Comparison of ENCODE assay signal across 19 cellular contexts in genomic region chr1:2595261-2595811, GRCh38. TPM values are rescaled to one million over a fixed set of nuclear protein-coding genes. Genes with fewer than 3 reads are reported as not detected.
DNase-seq lines count a peak whose midpoint lies in the region; ATAC-seq and TF ChIP-seq lines count a peak whose summit lies in the region.
"Had no signal": no experiment of that assay in that cellular context is flagged by ENCODE, and none has a peak within 500 bp of the region (broad histone marks: within the 10 kb centered on the region; RNA-seq: fewer than 3 reads in every experiment).

No MANE protein-coding gene starts in this region.

- no peaks in the 10 kb centered on the region for H3K27me3 ChIP-seq in lower lobe of right lung (ENCODE audit: low read depth)

- no peak for TF ChIP-seq CTCF in natural killer cell (IDR thresholded peaks at IDR 0.05)
- TF ChIP-seq CTCF in lower lobe of right lung (IDR thresholded peaks at IDR 0.05) = no peak

- no peaks in the 10 kb centered on the region for H3K9me3 ChIP-seq in lower lobe of right lung

- CTCF ChIA-PET in activated CD4-positive, alpha-beta T cell treated with anti-CD3 and anti-CD28 coated beads for 36 hours (lab: Charles Lee) = no interaction called here

- H3K4me1 Mint-ChIP-seq in activated CD4-positive, alpha-beta T cell treated with anti-CD3 and anti-CD28 coated beads for 36 hours = peaks cover 3% of the 10 kb centered on the region
- peaks cover 0 to 10% of the 10 kb centered on the region in 2 donors for H3K4me1 Mint-ChIP-seq in natural killer cell treated with Interleukin-12 subunit alpha and Interleukin-12 subunit beta and Interleukin-15 and Interleukin-18, amount 100 ng/mL, for 72 hours (ENCODE audit: low read depth in 2 of 2)
- peaks cover 0 to 13% of the 10 kb centered on the region in 2 donors for H3K4me1 Mint-ChIP-seq in natural killer cell

- intact Hi-C loops in activated CD4-positive, alpha-beta T cell treated with anti-CD3 and anti-CD28 coated beads for 36 hours (cut with DNase I, micrococcal nuclease) = no loop called here
- intact Hi-C loops in natural killer cell (cut with micrococcal nuclease) = no loop called here
- intact Hi-C loops in lower lobe of right lung (cut with DNase I) = no loop called here

- POLR2A ChIA-PET in activated CD4-positive, alpha-beta T cell treated with anti-CD3 and anti-CD28 coated beads for 36 hours (lab: Charles Lee) = no interaction called here

- ATAC-seq in activated CD4-positive, alpha-beta T cell treated with anti-CD3 and anti-CD28 coated beads for 36 hours = no peak
- ATAC-seq in natural killer cell treated with Interleukin-12 subunit alpha and Interleukin-12 subunit beta and Interleukin-15 and Interleukin-18, amount 100 ng/mL, for 72 hours = no peak
- ATAC-seq in natural killer cell (no peak), lower lobe of right lung (peak in 1 of 2 donors; percentile 6), HG02938 (IDR thresholded peaks at IDR 0.05; ENCODE audit: unreplicated experiment) (no peak), GM21367 (IDR thresholded peaks at IDR 0.05; ENCODE audit: unreplicated experiment) (no peak)
- no peak for ATAC-seq in stimulated activated naive CD8-positive, alpha-beta T cell treated with anti-CD3 and anti-CD28 coated beads, Interleukin-15, Interleukin-2, amounts not matched to agents 100 U/mL and 50 U/mL, for 24 hours
- ATAC-seq: HCT116, Panc1 had no signal

- H3K4me3 Mint-ChIP-seq in activated CD4-positive, alpha-beta T cell treated with anti-CD3 and anti-CD28 coated beads for 36 hours = no peak overlapping the region
- no peak overlapping the region for H3K4me3 Mint-ChIP-seq in natural killer cell treated with Interleukin-12 subunit alpha and Interleukin-12 subunit beta and Interleukin-15 and Interleukin-18, amount 100 ng/mL, for 72 hours
- H3K4me3 Mint-ChIP-seq in natural killer cell = no peak overlapping the region
- H3K4me3 Mint-ChIP-seq: IgD-negative memory B cell had no signal

- H3K36me3 Mint-ChIP-seq in activated CD4-positive, alpha-beta T cell treated with anti-CD3 and anti-CD28 coated beads for 36 hours (ENCODE audit: low read depth) = no peaks in the 10 kb centered on the region
- no peaks in the 10 kb centered on the region for H3K36me3 Mint-ChIP-seq in natural killer cell treated with Interleukin-12 subunit alpha and Interleukin-12 subunit beta and Interleukin-15 and Interleukin-18, amount 100 ng/mL, for 72 hours
- H3K36me3 Mint-ChIP-seq in natural killer cell = no peaks in the 10 kb centered on the region

- H3K27me3 Mint-ChIP-seq in activated CD4-positive, alpha-beta T cell treated with anti-CD3 and anti-CD28 coated beads for 36 hours = no peaks in the 10 kb centered on the region
- H3K27me3 Mint-ChIP-seq in natural killer cell treated with Interleukin-12 subunit alpha and Interleukin-12 subunit beta and Interleukin-15 and Interleukin-18, amount 100 ng/mL, for 72 hours = no peaks in the 10 kb centered on the region
- H3K27me3 Mint-ChIP-seq in natural killer cell (ENCODE audit: low read depth in 2 of 2) = peaks cover 4 to 8% of the 10 kb centered on the region in 2 donors

- H3K36me3 ChIP-seq in lower lobe of right lung = no peaks in the 10 kb centered on the region

- H3K27ac Mint-ChIP-seq in activated CD4-positive, alpha-beta T cell treated with anti-CD3 and anti-CD28 coated beads for 36 hours = no peak overlapping the region
- H3K27ac Mint-ChIP-seq in natural killer cell treated with Interleukin-12 subunit alpha and Interleukin-12 subunit beta and Interleukin-15 and Interleukin-18, amount 100 ng/mL, for 72 hours = no peak overlapping the region
- no peak overlapping the region for H3K27ac Mint-ChIP-seq in natural killer cell
- H3K27ac Mint-ChIP-seq: IgD-negative memory B cell had no signal

- peak; percentile 2 for DNase-seq in activated CD4-positive, alpha-beta T cell treated with anti-CD3 and anti-CD28 coated beads for 36 hours
- DNase-seq in activated CD4-positive, alpha-beta T cell treated with anti-CD3 and anti-CD28 coated beads, Interleukin-2, amount 50 U/mL, for 48 hours = no peak
- peak; percentile 59 for DNase-seq in natural killer cell treated with Interleukin-12 subunit alpha and Interleukin-12 subunit beta and Interleukin-15 and Interleukin-18, amount 100 ng/mL, for 72 hours (ENCODE audit: low spot score)
- DNase-seq in natural killer cell (no peak), lower lobe of right lung (peak; percentile 43)
- DNase-seq in stimulated activated naive CD8-positive, alpha-beta T cell treated with anti-CD3 and anti-CD28 coated beads, Interleukin-15, Interleukin-2, amounts not matched to agents 100 U/mL and 50 U/mL, for 24 hours = no peak
- DNase-seq: C1 segment of cervical spinal cord, COR-L47, NCI-H1417, NCI-H1930, NCI-H2171, NCI-H510A had no signal

- H3K4me1 ChIP-seq in lower lobe of right lung = peaks cover 21% of the 10 kb centered on the region

- no peak overlapping the region for H3K27ac ChIP-seq in lower lobe of right lung

- no peak overlapping the region for H3K4me3 ChIP-seq in lower lobe of right lung

- H3K9me3 Mint-ChIP-seq in activated CD4-positive, alpha-beta T cell treated with anti-CD3 and anti-CD28 coated beads for 36 hours (ENCODE audit: low read depth) = peaks cover 4% of the 10 kb centered on the region
- H3K9me3 Mint-ChIP-seq in natural killer cell treated with Interleukin-12 subunit alpha and Interleukin-12 subunit beta and Interleukin-15 and Interleukin-18, amount 100 ng/mL, for 72 hours = no peaks in the 10 kb centered on the region
- H3K9me3 Mint-ChIP-seq in natural killer cell = no peaks in the 10 kb centered on the region

RNA-seq across cellular contexts. Expression of gene PRXL2B, which starts 8.8 kb away (rescaled TPM):
- 10 to 100 TPM; 23.7 to 36.8 TPM for total RNA-seq in activated CD4-positive, alpha-beta T cell treated with anti-CD3 and anti-CD28 coated beads for 36 hours
- 10 to 100 TPM in 1 of 2 donors, 1 to 10 TPM in 1; 9.1 to 18.5 TPM for total RNA-seq in natural killer cell treated with Interleukin-12 subunit alpha and Interleukin-12 subunit beta and Interleukin-15 and Interleukin-18, amount 100 ng/mL, for 72 hours
- total RNA-seq in natural killer cell = 10 to 100 TPM; 11.3 to 15.1 (median 11.6) TPM
- total RNA-seq in lower lobe of right lung = 26.3 TPM

RNA-seq across cellular contexts. Expression of gene MMEL1, which starts 37.5 kb away (rescaled TPM):
- 1 to 10 TPM in 1 of 2 experiments, under 1 TPM in 1; 0.97 to 1.4 TPM for total RNA-seq in activated CD4-positive, alpha-beta T cell treated with anti-CD3 and anti-CD28 coated beads for 36 hours
- under 1 TPM in 1 of 2 donors, not detected in 1; 0.81 TPM for total RNA-seq in natural killer cell treated with Interleukin-12 subunit alpha and Interleukin-12 subunit beta and Interleukin-15 and Interleukin-18, amount 100 ng/mL, for 72 hours
- 1 to 10 TPM in 2 of 3 donors, not detected in 1; 1.3 to 2.0 TPM for total RNA-seq in natural killer cell
- 7.6 TPM for total RNA-seq in lower lobe of right lung
- total RNA-seq: A172, LHCN-M2 had no signal

RNA-seq across cellular contexts. Expression of gene TNFRSF14, which starts 39.2 kb away (rescaled TPM):
- total RNA-seq in activated CD4-positive, alpha-beta T cell treated with anti-CD3 and anti-CD28 coated beads for 36 hours = 100 to 1,000 TPM; 135 to 145 TPM
- 100 to 1,000 TPM in 1 of 2 donors, 10 to 100 TPM in 1; 93.2 to 118 TPM for total RNA-seq in natural killer cell treated with Interleukin-12 subunit alpha and Interleukin-12 subunit beta and Interleukin-15 and Interleukin-18, amount 100 ng/mL, for 72 hours
- total RNA-seq in natural killer cell (100 to 1,000 TPM; 228 to 266 (median 262) TPM), lower lobe of right lung (152 TPM)

Comparison
In these comparisons a context has a peak if more than half of its experiments do, and no peak if none do; other contexts are left out.
1. DNase-seq: peak in activated CD4-positive, alpha-beta T cell treated with anti-CD3 and anti-CD28 coated beads for 36 hours (single experiment), natural killer cell treated with Interleukin-12 subunit alpha and Interleukin-12 subunit beta and Interleukin-15 and Interleukin-18, amount 100 ng/mL, for 72 hours (single experiment) and lower lobe of right lung (single experiment); none in activated CD4-positive, alpha-beta T cell treated with anti-CD3 and anti-CD28 coated beads, Interleukin-2, amount 50 U/mL, for 48 hours (0 of 2), natural killer cell (single experiment) and stimulated activated naive CD8-positive, alpha-beta T cell treated with anti-CD3 and anti-CD28 coated beads, Interleukin-15, Interleukin-2, amounts not matched to agents 100 U/mL and 50 U/mL, for 24 hours (single experiment).